ENCODE assay signal across 17 cellular contexts in the genomic region with DNA sequence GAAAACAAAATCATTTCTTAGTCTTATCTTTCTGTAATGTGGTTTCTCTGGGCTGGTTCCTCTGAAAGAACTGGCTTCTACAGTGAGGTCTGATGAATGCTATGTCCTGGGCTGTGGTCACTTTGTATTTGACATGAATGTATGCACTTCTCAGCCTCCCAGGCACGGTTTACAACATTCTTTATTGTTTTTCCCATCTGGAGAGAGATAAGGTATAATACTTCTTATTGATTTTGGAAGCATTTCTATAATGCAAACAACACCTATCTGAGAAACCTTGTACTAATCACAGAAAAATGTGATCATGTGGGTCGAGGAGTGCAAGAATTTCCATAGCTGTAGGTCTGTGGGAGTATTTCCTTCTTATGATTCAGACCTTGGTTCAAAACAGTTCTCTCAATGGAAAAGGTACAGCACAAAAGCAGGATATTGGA. TPM values are rescaled to one million over a fixed set of nuclear protein-coding genes. Genes with fewer than 3 reads are reported as not detected.
DNase-seq lines count a peak whose midpoint lies in the region; ATAC-seq and TF ChIP-seq lines count a peak whose summit lies in the region.
"Had no signal": no experiment of that assay in that cellular context is flagged by ENCODE, and none has a peak within 500 bp of the region (broad histone marks: within the 10 kb centered on the region; RNA-seq: fewer than 3 reads in every experiment).

No MANE protein-coding gene starts in this region.

- TF ChIP-seq EP300 in gastroesophageal sphincter (IDR thresholded peaks at IDR 0.05), result no peak

- H3K27ac ChIP-seq in aorta (ENCODE audit: low read depth in 1 of 2, low read length in 2 of 2) (peak overlapping the region; percentile 17 to 87), gastroesophageal sphincter (no peak overlapping the region)
- H3K27ac ChIP-seq: HL-60 had no signal

- intact Hi-C loops in aorta (cut with DNase I), result no loop called here

- 2% methylated on average over 2 of the region's 2 CpGs for WGBS in aorta, 2 donors
- 69 to 75% methylated on average over 2 of the region's 2 CpGs for WGBS in gastroesophageal sphincter (ENCODE audit: low coverage in 1 of 2), 2 donors

- peaks cover 2 to 14% of the 10 kb centered on the region in 2 donors for H3K4me1 ChIP-seq in aorta (ENCODE audit: control insufficient read depth in 1 of 2, insufficient read depth in 2 of 2, low read length in 2 of 2)
- no peaks in the 10 kb centered on the region for H3K4me1 ChIP-seq in gastroesophageal sphincter

- no peaks in the 10 kb centered on the region for H3K9me3 ChIP-seq in aorta (ENCODE audit: control insufficient read depth, low read length)
- no peaks in the 10 kb centered on the region for H3K9me3 ChIP-seq in gastroesophageal sphincter

- peak; percentile 91 for DNase-seq in HT-29 (ENCODE audit: low spot score)
- peak; percentile 96 for DNase-seq in astrocyte of the hippocampus (ENCODE audit: low read depth, low spot score)
- peak; percentile 92 for DNase-seq in kidney glomerular epithelial cell (lab: John Stamatoyannopoulos, UW)
- no peak for DNase-seq in aorta
- DNase-seq in stimulated activated CD4-positive, alpha-beta T cell treated with anti-CD3 and anti-CD28 coated beads, Interleukin-4, amount 100 ng/mL, for 4 hours, result no peak
- DNase-seq: activated CD4-positive, alpha-beta T cell treated with anti-CD3 and anti-CD28 coated beads, Interleukin-2, amount 50 U/mL, for 1 hour; amniotic stem cell; GDM1; midbrain; NCI-H2081; SHP77 treated with DMSO at 0.1 percent for 48 hours; stimulated activated CD4-positive, alpha-beta T cell treated with anti-CD3 and anti-CD28 coated beads, Interleukin-12 subunit alpha, Interleukin-12 subunit beta, amount 100 ng/mL, for 4 hours; stimulated activated naive CD4-positive, alpha-beta T cell treated with Interleukin-2 at 50 U/mL for 16 hours had no signal

- no peak for TF ChIP-seq POLR2A in gastroesophageal sphincter (IDR thresholded peaks at IDR 0.05)

- no peaks in the 10 kb centered on the region for H3K27me3 ChIP-seq in aorta (ENCODE audit: control insufficient read depth in 1 of 2, insufficient read depth in 2 of 2, low read length in 1 of 2)
- no peaks in the 10 kb centered on the region for H3K27me3 ChIP-seq in gastroesophageal sphincter

- no peak for ATAC-seq in aorta (ENCODE audit: low FRiP score)
- ATAC-seq in gastroesophageal sphincter, result no peak
- no peak for ATAC-seq in GM21786 (IDR thresholded peaks at IDR 0.05; ENCODE audit: unreplicated experiment)

- no peak overlapping the region for H3K4me3 ChIP-seq in aorta (ENCODE audit: low read length in 2 of 2)
- no peak overlapping the region for H3K4me3 ChIP-seq in gastroesophageal sphincter

- TF ChIP-seq CTCF in gastroesophageal sphincter (IDR thresholded peaks at IDR 0.05), result no peak

- no peaks in the 10 kb centered on the region for H3K36me3 ChIP-seq in aorta (ENCODE audit: control insufficient read depth in 1 of 2, insufficient read depth in 2 of 2, low read length in 1 of 2)
- H3K36me3 ChIP-seq in gastroesophageal sphincter, result no peaks in the 10 kb centered on the region

RNA-seq across cellular contexts. Expression of a gene that starts 46.9 kb away (rescaled TPM):
- total RNA-seq in HT-29 (2014; rRNA removed; shearing (Covaris generic)), result 0.16 and 0.51 TPM in 2 replicates
- total RNA-seq in aorta (not detected), gastroesophageal sphincter (under 1 TPM in 2 of 4 donors, not detected in 2; 0.13 to 0.15 TPM)
- polyA plus RNA-seq in aorta, result not detected
- total RNA-seq: frontal cortex had no signal

Comparison
In these comparisons a context has a peak if more than half of its experiments do, and no peak if none do; other contexts are left out.
1. DNase-seq: peak in HT-29 (single experiment), astrocyte of the hippocampus (single experiment) and kidney glomerular epithelial cell (single experiment); none in aorta (0 of 2) and stimulated activated CD4-positive, alpha-beta T cell treated with anti-CD3 and anti-CD28 coated beads, Interleukin-4, amount 100 ng/mL, for 4 hours (0 of 2).
2. H3K27ac ChIP-seq: peak in aorta (2 of 2); none in gastroesophageal sphincter (0 of 4).